ENCODE assay signal across 1 cellular context in genomic region chr1:67534627-67535065, GRCh38.
TF ChIP-seq lines count a peak whose summit lies in the region.

No MANE protein-coding gene starts in this region.

TF ChIP-seq in IMR-90, 13 proteins besides CTCF, POLR2A, EP300 and RAD21 (continued from another document):
- TF ChIP-seq BHLHE40 (IDR thresholded peaks at IDR 0.05; ENCODE audit: low read depth, low read length) (no peak), MAFK (IDR thresholded peaks at IDR 0.05; ENCODE audit: low read depth, low read length) (no peak), RCOR1 (IDR thresholded peaks at IDR 0.05; ENCODE audit: insufficient replicate concordance, low read length) (no peak)
